In genomic region chr17:28506763-28507487, GRCh38 we compare ENCODE assay signal across 26 cellular contexts. TPM values are rescaled to one million over a fixed set of nuclear protein-coding genes. Genes with fewer than 3 reads are reported as not detected.
DNase-seq lines count a peak whose midpoint lies in the region; ATAC-seq, FAIRE-seq and TF ChIP-seq lines count a peak whose summit lies in the region.
"Had no signal": no experiment of that assay in that cellular context is flagged by ENCODE, and none has a peak within 500 bp of the region (broad histone marks: within the 10 kb centered on the region; RNA-seq: fewer than 3 reads in every experiment).

No MANE protein-coding gene starts in this region.

- H2AFZ ChIP-seq in mammary epithelial cell (ENCODE audit: low read depth, low read length) (no peak overlapping the region), astrocyte (ENCODE audit: low read depth, low read length) (no peak overlapping the region), keratinocyte (ENCODE audit: control insufficient read depth, low read length) (no peak overlapping the region)

- H3K4me2 ChIP-seq in mammary epithelial cell (ENCODE audit: insufficient read depth, low read depth, low read length) = peak overlapping the region; percentile 66
- no peak overlapping the region for H3K4me2 ChIP-seq in astrocyte (ENCODE audit: low read length)
- peak overlapping the region; percentile 69 for H3K4me2 ChIP-seq in keratinocyte (ENCODE audit: control insufficient read depth, extremely low read depth, insufficient read depth, low read depth, low read length)

- BruUV-seq in mammary epithelial cell (replicated peaks; lab: Mats Ljungman, UMichigan) (no TSS peak), MCF 10A (replicated peaks; lab: Mats Ljungman, UMichigan) (no TSS peak)

- H3K9me3 ChIP-seq in mammary epithelial cell (replicated peaks; ENCODE audit: insufficient read depth, low read length) (no peaks in the 10 kb centered on the region), astrocyte (ENCODE audit: insufficient read depth, low read depth, low read length) (no peaks in the 10 kb centered on the region), keratinocyte (ENCODE audit: control insufficient read depth, low read depth, low read length) (no peaks in the 10 kb centered on the region), thymus (ENCODE audit: control insufficient read depth) (no peaks in the 10 kb centered on the region)
- H3K9me3 ChIP-seq: BE2C had no signal

- no peak for FAIRE-seq in astrocyte (lab: Jason Lieb, UNC)
- no peak for FAIRE-seq in keratinocyte (lab: Jason Lieb, UNC)

- DNase-seq in mammary epithelial cell (no peak), MCF 10A (ENCODE audit: unreplicated experiment) (no peak), astrocyte (ENCODE audit: low read depth) (no peak), keratinocyte (ENCODE audit: low read depth, low spot score) (no peak), HK-2 (ENCODE audit: unreplicated experiment) (no peak)
- DNase-seq: BE2C; CD4-positive, CD25-positive, alpha-beta regulatory T cell; COR-L47; DMS 273 treated with DMSO at 0.1 percent for 48 hours; DND-41; IMR-90; Kasumi-1; MM.1S; NCI-H1092; NCI-H2029 treated with DMSO at 0.1 percent for 48 hours; NCI-H446 treated with DMSO at 0.1 percent for 48 hours; NCI-H774; PC-3 had no signal

- no peak for ATAC-seq in HG03280 (IDR thresholded peaks at IDR 0.05; ENCODE audit: unreplicated experiment)
- ATAC-seq in GM19452 (IDR thresholded peaks at IDR 0.05; ENCODE audit: unreplicated experiment) = no peak
- ATAC-seq: PC-3 had no signal

- H3K27me3 Mint-ChIP-seq in MCF 10A (ENCODE audit: insufficient read depth, unreplicated experiment) = peaks cover 26% of the 10 kb centered on the region
- peaks cover 54% of the 10 kb centered on the region for H3K27me3 Mint-ChIP-seq in astrocyte (ENCODE audit: low read depth, unreplicated experiment)

- H4K20me1 ChIP-seq in mammary epithelial cell (ENCODE audit: insufficient read depth, low read length) (no peaks in the 10 kb centered on the region), astrocyte (ENCODE audit: insufficient read depth, low read length) (no peaks in the 10 kb centered on the region), keratinocyte (ENCODE audit: control insufficient read depth, extremely low read depth, insufficient read depth, low read length) (no peaks in the 10 kb centered on the region)

- H3K27me3 ChIP-seq in mammary epithelial cell (ENCODE audit: insufficient read depth, low read length) = no peaks in the 10 kb centered on the region
- peaks cover 35% of the 10 kb centered on the region for H3K27me3 ChIP-seq in astrocyte (ENCODE audit: insufficient read depth, low read length)
- no peaks in the 10 kb centered on the region for H3K27me3 ChIP-seq in keratinocyte (ENCODE audit: control insufficient read depth, extremely low read depth, insufficient read depth, low read length)
- no peaks in the 10 kb centered on the region for H3K27me3 ChIP-seq in thymus (ENCODE audit: control insufficient read depth, insufficient read depth)
- H3K27me3 ChIP-seq: BE2C had no signal

- CTCF ChIA-PET in mammary epithelial cell (lab: Charles Lee; ENCODE audit: low non-redundant PET) = interaction anchor here (0.5 kb wide), 1 partner anchor 77 kb away, joined by 6 read pairs; no protein-coding TSS in a partner anchor
- CTCF ChIA-PET in MCF 10A (lab: Yijun Ruan, JAX) = interaction anchor here (1.0 to 2.0 kb wide), 7 partner anchors 12 to 208 kb away, joined by 3 to 9 read pairs (median 4); no protein-coding TSS in a partner anchor

- WGBS in mammary epithelial cell (ENCODE audit: low coverage, missing lambda C conversion rate) = 83% methylated on average over 11 of the region's 14 CpGs
- 94% methylated on average over 14 of the region's 14 CpGs for WGBS in thymus

- H3K9me3 Mint-ChIP-seq in MCF 10A (ENCODE audit: unreplicated experiment) = no peaks in the 10 kb centered on the region
- H3K9me3 Mint-ChIP-seq in astrocyte (ENCODE audit: unreplicated experiment) = no peaks in the 10 kb centered on the region
- H3K9me3 Mint-ChIP-seq: CD4-positive, CD25-positive, alpha-beta regulatory T cell had no signal

- TF ChIP-seq CTCF in mammary epithelial cell (conservative IDR thresholded peaks at IDR 0.05 in 1 of 2, IDR thresholded peaks at IDR 0.05 in 1 of 2; ENCODE audit: extremely low read depth in 1 of 2, insufficient read depth in 1 of 2, low read depth in 1 of 2, low read length in 2 of 2) (no peak), MCF 10A (IDR thresholded peaks at IDR 0.05; ENCODE audit: unreplicated experiment) (no peak), astrocyte (IDR thresholded peaks at IDR 0.05; ENCODE audit: insufficient read depth, low read depth, low read length) (no peak), keratinocyte (optimal IDR thresholded peaks at IDR 0.05 in 1 of 3, IDR thresholded peaks at IDR 0.05 in 1 of 3, conservative IDR thresholded peaks at IDR 0.05 in 1 of 3; ENCODE audit: extremely low read depth in 1 of 3, insufficient read depth in 2 of 3, low read length in 3 of 3) (no peak)

- no peak overlapping the region for H3K4me3 ChIP-seq in mammary epithelial cell (replicated peaks in 1 of 3; ENCODE audit: insufficient read depth in 1 of 3, low read depth in 2 of 3, low read length in 3 of 3)
- H3K4me3 ChIP-seq in astrocyte (ENCODE audit: insufficient read depth, low read depth, low read length) = no peak overlapping the region
- H3K4me3 ChIP-seq in keratinocyte (ENCODE audit: control insufficient read depth in 2 of 3, extremely low read depth in 1 of 3, insufficient read depth in 2 of 3, low read depth in 1 of 3, low read length in 3 of 3) = peak overlapping the region in 1 of 3 experiments; percentile 1
- no peak overlapping the region for H3K4me3 ChIP-seq in thymus (ENCODE audit: low read length)

- dilution Hi-C loops in mammary epithelial cell (cut with HindIII; ENCODE audit: low sequenced_read_pairs) = no loop called here
- dilution Hi-C loops in keratinocyte (cut with MboI; ENCODE audit: extremely low pct_ligation_motif_present, low sequenced_read_pairs) = no loop called here

- POLR2A ChIA-PET in MCF 10A (lab: Yijun Ruan, JAX) = interaction anchor here (0.7 to 1.8 kb wide), 6 partner anchors 13 to 102 kb away, joined by 3 to 8 read pairs (median 4); no protein-coding TSS in a partner anchor

- H3K79me2 ChIP-seq in mammary epithelial cell (ENCODE audit: insufficient read depth, low read length) (no peaks in the 10 kb centered on the region), astrocyte (ENCODE audit: insufficient read depth, low read length) (no peaks in the 10 kb centered on the region), keratinocyte (ENCODE audit: control insufficient read depth, insufficient read depth, low read length) (no peaks in the 10 kb centered on the region)

- H3K27ac ChIP-seq in mammary epithelial cell (ENCODE audit: insufficient read depth, low read depth, low read length) (no peak overlapping the region), astrocyte (ENCODE audit: low read depth, low read length) (no peak overlapping the region), keratinocyte (ENCODE audit: control insufficient read depth, insufficient read depth, low read length) (no peak overlapping the region), thymus (ENCODE audit: low read depth) (peak overlapping the region; percentile 55)
- H3K27ac ChIP-seq: HL-60 had no signal

- H3K9me1 ChIP-seq in keratinocyte (ENCODE audit: control insufficient read depth, extremely low read depth, insufficient read depth, low read length) = peaks cover 2% of the 10 kb centered on the region

- H3K4me3 Mint-ChIP-seq in MCF 10A (ENCODE audit: unreplicated experiment) (no peak overlapping the region), astrocyte (ENCODE audit: unreplicated experiment) (peak overlapping the region; percentile 67)
- H3K4me3 Mint-ChIP-seq: CD4-positive, CD25-positive, alpha-beta regulatory T cell had no signal

- H3K4me1 Mint-ChIP-seq in MCF 10A (ENCODE audit: insufficient read depth, unreplicated experiment) (peaks cover 19% of the 10 kb centered on the region), astrocyte (ENCODE audit: low read depth, unreplicated experiment) (peaks cover 10% of the 10 kb centered on the region)
- H3K4me1 Mint-ChIP-seq: CD4-positive, CD25-positive, alpha-beta regulatory T cell had no signal

- H3K27ac Mint-ChIP-seq in MCF 10A (ENCODE audit: low read depth, unreplicated experiment) (no peak overlapping the region), astrocyte (ENCODE audit: unreplicated experiment) (no peak overlapping the region)

- intact Hi-C loops in mammary epithelial cell (cut with micrococcal nuclease) = no loop called here
- intact Hi-C loops in MCF 10A (cut with micrococcal nuclease) = no loop called here

- H3K36me3 Mint-ChIP-seq in MCF 10A (ENCODE audit: insufficient read depth, unreplicated experiment) (no peaks in the 10 kb centered on the region), astrocyte (ENCODE audit: low read depth, unreplicated experiment) (no peaks in the 10 kb centered on the region)
- H3K36me3 Mint-ChIP-seq: CD4-positive, CD25-positive, alpha-beta regulatory T cell had no signal

- in situ Hi-C loops in mammary epithelial cell (cut with MboI; ENCODE audit: low sequenced_read_pairs in 2 of 2) = no loop called here

- peaks cover 18% of the 10 kb centered on the region for H3K4me1 ChIP-seq in mammary epithelial cell (ENCODE audit: insufficient read depth, low read length)
- H3K4me1 ChIP-seq in astrocyte (ENCODE audit: insufficient read depth, low read length) = no peaks in the 10 kb centered on the region
- peaks cover 38% of the 10 kb centered on the region for H3K4me1 ChIP-seq in keratinocyte (ENCODE audit: control insufficient read depth, extremely low read depth, insufficient read depth, low read length)
- H3K4me1 ChIP-seq in thymus (ENCODE audit: control insufficient read depth, insufficient read depth, low read length) = no peaks in the 10 kb centered on the region
- H3K4me1 ChIP-seq: BE2C had no signal

- no peak overlapping the region for H3K9ac ChIP-seq in mammary epithelial cell (ENCODE audit: insufficient read depth, low read length)
- no peak overlapping the region for H3K9ac ChIP-seq in astrocyte (ENCODE audit: low read length)
- H3K9ac ChIP-seq in keratinocyte (ENCODE audit: control insufficient read depth, extremely low read depth, insufficient read depth, low read length) = peak overlapping the region; percentile 51

- no peaks in the 10 kb centered on the region for H3K36me3 ChIP-seq in mammary epithelial cell (ENCODE audit: insufficient read depth, low read length)
- no peaks in the 10 kb centered on the region for H3K36me3 ChIP-seq in astrocyte (ENCODE audit: insufficient read depth, low read length)
- H3K36me3 ChIP-seq in keratinocyte (ENCODE audit: control insufficient read depth in 2 of 2, extremely low read depth in 1 of 2, insufficient read depth in 2 of 2, low read length in 2 of 2) = no peaks in the 10 kb centered on the region
- no peaks in the 10 kb centered on the region for H3K36me3 ChIP-seq in thymus (ENCODE audit: control insufficient read depth, insufficient read depth)
- H3K36me3 ChIP-seq: BE2C had no signal

RNA-seq across cellular contexts. Expression of gene FOXN1, which starts 0.8 kb away (rescaled TPM):
- total RNA-seq in mammary epithelial cell (not detected), MCF 10A (2022) (not detected in 2 replicates), astrocyte (not detected in 2 replicates)
- polyA plus RNA-seq in mammary epithelial cell (not detected), keratinocyte (0.01 to 0.66 TPM (median 0.29 TPM) in 3 replicates), thymus (6.5 TPM)
- polyA minus RNA-seq in mammary epithelial cell (not detected), keratinocyte (0.32 to 0.76 TPM (median 0.46 TPM) in 3 replicates)
- polyA plus RNA-seq in keratinocyte (2011; ENCODE audit: low read depth) = 1.4 TPM
- polyA plus RNA-seq in keratinocyte (2011; cell fraction: cytosol; rRNA removed) = 0.12 and 0.32 TPM in 2 replicates
- 0.83 and 1.0 TPM in 2 replicates for polyA plus RNA-seq in keratinocyte (2011; cell fraction: nucleus; rRNA removed)
- 0.24 and 7.2 TPM in 2 replicates for polyA plus RNA-seq in keratinocyte (2012; ENCODE audit: low replicate concordance)
- polyA minus RNA-seq in keratinocyte (2011; cell fraction: cytosol; rRNA and poly(A)+ RNA removed) = not detected
- 0.16 and 1.5 TPM in 2 replicates for polyA minus RNA-seq in keratinocyte (2011; cell fraction: nucleus; rRNA and poly(A)+ RNA removed)
- total RNA-seq: A172; CD4-positive, CD25-positive, alpha-beta regulatory T cell; G401; H7; HT1080; IMR-90; PC-3 had no signal
- polyA plus RNA-seq: CD4-positive, CD25-positive, alpha-beta regulatory T cell; IMR-90 had no signal

RNA-seq across cellular contexts. Expression of gene SLC13A2, which starts 33.5 kb away (rescaled TPM):
- total RNA-seq in mammary epithelial cell (not detected), MCF 10A (2022) (not detected in 2 replicates), astrocyte (not detected in 2 replicates)
- polyA plus RNA-seq in mammary epithelial cell (not detected), keratinocyte (not detected in 3 replicates), thymus (0.09 TPM)
- polyA minus RNA-seq in mammary epithelial cell (not detected), keratinocyte (not detected in 3 replicates)
- polyA plus RNA-seq in keratinocyte (2011; ENCODE audit: low read depth) = not detected
- polyA plus RNA-seq in keratinocyte (2011; cell fraction: cytosol; rRNA removed) = not detected in 2 replicates
- not detected in 2 replicates for polyA plus RNA-seq in keratinocyte (2011; cell fraction: nucleus; rRNA removed)
- polyA plus RNA-seq in keratinocyte (2012; ENCODE audit: low replicate concordance) = not detected in 2 replicates
- polyA minus RNA-seq in keratinocyte (2011; cell fraction: cytosol; rRNA and poly(A)+ RNA removed) = not detected
- not detected in 2 replicates for polyA minus RNA-seq in keratinocyte (2011; cell fraction: nucleus; rRNA and poly(A)+ RNA removed)
- total RNA-seq: A172; CD4-positive, CD25-positive, alpha-beta regulatory T cell; G401; H7; HT1080; IMR-90; PC-3 had no signal
- polyA plus RNA-seq: CD4-positive, CD25-positive, alpha-beta regulatory T cell; IMR-90 had no signal

RNA-seq across cellular contexts. Expression of gene UNC119, which starts 45.5 kb away (rescaled TPM):
- total RNA-seq in mammary epithelial cell (10 to 100 TPM; 26.3 to 27.5 TPM), MCF 10A (2022) (12.5 and 13.7 TPM in 2 replicates), astrocyte (23.1 and 27.7 TPM in 2 replicates)
- polyA plus RNA-seq in mammary epithelial cell (40.9 TPM), keratinocyte (34.1 to 93.3 TPM (median 60.0 TPM) in 3 replicates), thymus (30.6 TPM)
- polyA minus RNA-seq in mammary epithelial cell (33.3 TPM), keratinocyte (22.1 to 44.2 TPM (median 33.4 TPM) in 3 replicates)
- polyA plus RNA-seq in keratinocyte (2011; ENCODE audit: low read depth) = 6.9 TPM
- 28.1 and 39.3 TPM in 2 replicates for polyA plus RNA-seq in keratinocyte (2011; cell fraction: cytosol; rRNA removed)
- polyA plus RNA-seq in keratinocyte (2011; cell fraction: nucleus; rRNA removed) = 52.9 and 56.6 TPM in 2 replicates
- 18.6 and 27.2 TPM in 2 replicates for polyA plus RNA-seq in keratinocyte (2012; ENCODE audit: low replicate concordance)
- polyA minus RNA-seq in keratinocyte (2011; cell fraction: cytosol; rRNA and poly(A)+ RNA removed) = 39.5 TPM
- 21.7 and 22.3 TPM in 2 replicates for polyA minus RNA-seq in keratinocyte (2011; cell fraction: nucleus; rRNA and poly(A)+ RNA removed)
